Comparison of ENCODE assay signal across 27 cellular contexts in the genomic region with DNA sequence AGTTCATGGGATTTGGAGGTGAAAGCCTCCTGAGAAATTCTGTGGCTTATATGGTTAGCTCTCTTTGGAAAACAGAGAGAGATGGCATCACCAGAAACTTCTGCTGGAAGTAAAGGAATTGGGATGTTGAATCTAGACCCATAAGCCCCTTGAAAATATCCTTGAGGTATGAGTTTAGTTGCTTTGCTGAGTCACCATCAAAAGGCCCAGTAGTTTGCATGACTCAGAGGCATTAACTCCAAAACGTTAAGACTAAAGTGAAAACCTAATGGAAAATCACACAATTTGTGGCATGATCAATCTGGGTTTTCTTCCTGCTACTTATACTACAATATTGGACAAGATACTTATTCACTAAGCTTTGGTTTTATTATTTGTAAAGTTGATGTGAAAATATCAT.
A peak's percentile ranks its signal among the peaks of the same experiment; 100 is the strongest.
DNase-seq lines count a peak whose midpoint lies in the region; ATAC-seq and TF ChIP-seq lines count a peak whose summit lies in the region.
"Had no signal": no experiment of that assay in that cellular context is flagged by ENCODE, and none has a peak within 500 bp of the region (broad histone marks: within the 10 kb centered on the region; RNA-seq: fewer than 3 reads in every experiment).

No MANE protein-coding gene starts in this region.

- no peak overlapping the region for H4K8ac ChIP-seq in mesendoderm (ENCODE audit: low read depth, low read length)

- H3K79me2 ChIP-seq in fibroblast of lung (ENCODE audit: control insufficient read depth, insufficient read depth, low read length): no peaks in the 10 kb centered on the region
- H3K79me2 ChIP-seq in mesendoderm (ENCODE audit: control insufficient read depth, insufficient read depth, low read length): no peaks in the 10 kb centered on the region

- H3K4me3 ChIP-seq in AG10803 (ENCODE audit: low read length) (no peak overlapping the region), fibroblast of lung (replicated peaks in 1 of 4; ENCODE audit: control extremely low read depth in 1 of 4, insufficient read depth in 1 of 4, low read depth in 3 of 4, low read length in 4 of 4) (no peak overlapping the region), mesendoderm (ENCODE audit: low read length) (no peak overlapping the region)
- H3K4me3 ChIP-seq: right lobe of liver, vagina had no signal

- H3K56ac ChIP-seq in mesendoderm (ENCODE audit: low read length): no peak overlapping the region

- no peak overlapping the region for H3K23ac ChIP-seq in mesendoderm (ENCODE audit: low read length)

- no peak overlapping the region for H4K5ac ChIP-seq in mesendoderm (ENCODE audit: low read length)

- no peak overlapping the region for H2BK15ac ChIP-seq in mesendoderm (replicated peaks; ENCODE audit: low read depth)

- no peaks in the 10 kb centered on the region for H3K79me1 ChIP-seq in mesendoderm (ENCODE audit: low read length)

- H3K27me3 ChIP-seq in fibroblast of lung (ENCODE audit: control insufficient read depth, insufficient read depth, low read length): no peaks in the 10 kb centered on the region
- H3K27me3 ChIP-seq in mesendoderm (ENCODE audit: insufficient read depth, low read length, poor library complexity): no peaks in the 10 kb centered on the region
- H3K27me3 ChIP-seq: right lobe of liver, vagina had no signal

- no peak overlapping the region for H3K9ac ChIP-seq in fibroblast of lung (ENCODE audit: insufficient read depth, low read length)
- no peak overlapping the region for H3K9ac ChIP-seq in mesendoderm (ENCODE audit: low read length)

- H3K4ac ChIP-seq in mesendoderm (ENCODE audit: low read depth, low read length): no peak overlapping the region

- H3K4me2 ChIP-seq in fibroblast of lung (ENCODE audit: extremely low read depth, insufficient read depth, low read length) (no peak overlapping the region), mesendoderm (ENCODE audit: low read length) (no peak overlapping the region)

- no peaks in the 10 kb centered on the region for H4K20me1 ChIP-seq in fibroblast of lung (ENCODE audit: control insufficient read depth, extremely low read depth, insufficient read depth, low read length)

- no peak overlapping the region for H2AFZ ChIP-seq in fibroblast of lung (ENCODE audit: low read length)

- peak; percentile 16 for DNase-seq in AG10803 (ENCODE audit: low read depth)
- peak; percentile 75 for DNase-seq in RPMI7951 (ENCODE audit: low read depth)
- DNase-seq in fibroblast of lung (ENCODE audit: low read depth in 2 of 2): peak; percentile 29 to 60
- peak; percentile 11 for DNase-seq in mesendoderm
- no peak for DNase-seq in effector CD4-positive, alpha-beta T cell
- no peak for DNase-seq in NCI-H1436 (lab: John Stamatoyannopoulos, UW)
- DNase-seq: activated CD4-positive, alpha-beta memory T cell treated with anti-CD3 and anti-CD28 coated beads, Interleukin-2, amount 10 ng/mL, durations not matched to agents 7 days and 5 days; activated naive CD4-positive, alpha-beta T cell; activated T-cell treated with anti-CD3 and anti-CD28 coated beads, Interleukin-2, amount 50 U/mL, for 1 hour; CD8-positive, alpha-beta memory T cell; cerebellar nuclear complex; DMS53; effector CD8-positive, alpha-beta T cell; hypothalamus; kidney; naive thymus-derived CD4-positive, alpha-beta T cell; NCI-H1417 treated with DMSO at 0.1 percent for 48 hours; NCI-H526; right lobe of liver; RPMI8226; T-helper 9 cell had no signal

- H3K4me1 ChIP-seq in fibroblast of lung (ENCODE audit: control insufficient read depth, extremely low read depth, insufficient read depth, low read length): no peaks in the 10 kb centered on the region
- no peaks in the 10 kb centered on the region for H3K4me1 ChIP-seq in mesendoderm (ENCODE audit: control insufficient read depth, low read depth, low read length)
- H3K4me1 ChIP-seq: vagina had no signal

- no peak overlapping the region for H2BK5ac ChIP-seq in mesendoderm (ENCODE audit: low read length)

- H3K36me3 ChIP-seq in fibroblast of lung (ENCODE audit: control insufficient read depth, insufficient read depth, low read length) (no peaks in the 10 kb centered on the region), mesendoderm (ENCODE audit: control insufficient read depth, insufficient read depth, low read length) (no peaks in the 10 kb centered on the region)
- H3K36me3 ChIP-seq: right lobe of liver, vagina had no signal

- H3K27ac ChIP-seq in fibroblast of lung (ENCODE audit: insufficient read depth, low read length): no peak overlapping the region
- no peak overlapping the region for H3K27ac ChIP-seq in mesendoderm (ENCODE audit: low read depth, low read length)
- H3K27ac ChIP-seq: right lobe of liver, vagina had no signal

- no peak for ATAC-seq in HG02840 (IDR thresholded peaks at IDR 0.05; ENCODE audit: low FRiP score, unreplicated experiment)
- no peak for ATAC-seq in HG02970 (IDR thresholded peaks at IDR 0.05; ENCODE audit: low FRiP score, unreplicated experiment)
- ATAC-seq: HepG2; naive thymus-derived CD4-positive, alpha-beta T cell; right lobe of liver; SK-N-SH treated with all-trans-retinoic acid at 6 μM for 48 hours; stimulated activated effector memory CD8-positive, alpha-beta T cell treated with anti-CD3 and anti-CD28 coated beads, Interleukin-12 subunit alpha, Interleukin-12 subunit beta, amount 100 ng/mL, for 72 hours had no signal

- H3K9me3 ChIP-seq in fibroblast of lung (ENCODE audit: control insufficient read depth, insufficient read depth, low read depth, low read length): no peaks in the 10 kb centered on the region
- H3K9me3 ChIP-seq: right lobe of liver, vagina had no signal

- H3K18ac ChIP-seq in mesendoderm (ENCODE audit: low read length): no peak overlapping the region

- no CpG with 5 or more reads among the region's 1 CpG for WGBS in mesendoderm (ENCODE audit: extremely low coverage, insufficient coverage, low lambda C conversion rate)

- TF ChIP-seq CTCF in AG10803 (conservative IDR thresholded peaks at IDR 0.05; ENCODE audit: low read length) (no peak), fibroblast of lung (conservative IDR thresholded peaks at IDR 0.05 in 1 of 2, IDR thresholded peaks at IDR 0.05 in 1 of 2; ENCODE audit: low read depth in 1 of 2, low read length in 2 of 2) (no peak)

- H2BK120ac ChIP-seq in mesendoderm (ENCODE audit: low read depth, low read length): no peak overlapping the region

- no peak overlapping the region for H2AK5ac ChIP-seq in mesendoderm (ENCODE audit: low read length)

Comparison
In these comparisons a context has a peak if more than half of its experiments do, and no peak if none do; other contexts are left out.
1. DNase-seq: peak in AG10803 (single experiment), RPMI7951 (single experiment), fibroblast of lung (2 of 2) and mesendoderm (single experiment); none in effector CD4-positive, alpha-beta T cell (single experiment) and NCI-H1436 (single experiment).